1 cellular context compared by ENCODE assay signal in genomic region chr6:89081423-89082322, GRCh38.
TF ChIP-seq lines count a peak whose summit lies in the region.

No MANE protein-coding gene starts in this region.

TF ChIP-seq in HepG2, 621 proteins besides CTCF, POLR2A, EP300 and RAD21 (continued from another document and continues in another):
- peak; percentile 62; the same call in 1 of the 2 replicates for TF ChIP-seq YEATS2 (CRISPR knock-in tag; IDR thresholded peaks at IDR 0.05; ENCODE audit: borderline replicate concordance)
- no peak for TF ChIP-seq NFE2 (CRISPR knock-in tag; IDR thresholded peaks at IDR 0.05)
- TF ChIP-seq ZNF891 (CRISPR knock-in tag; IDR thresholded peaks at IDR 0.05) = peak; percentile 52; the same call in 1 of the 2 replicates
- peak; percentile 73 for TF ChIP-seq ARID4A (CRISPR knock-in tag; IDR thresholded peaks at IDR 0.05; ENCODE audit: borderline replicate concordance)
- 0 out of 2 replicates have a peak, but pooled peaks have one; percentile 85 for TF ChIP-seq TBP (CRISPR knock-in tag; IDR thresholded peaks at IDR 0.05)
- TF ChIP-seq SNAI1 (CRISPR knock-in tag; IDR thresholded peaks at IDR 0.05; ENCODE audit: borderline replicate concordance) = no peak
- TF ChIP-seq ZNF788 (CRISPR knock-in tag; IDR thresholded peaks at IDR 0.05; ENCODE audit: borderline replicate concordance) = peak; percentile 95; the same call in 1 of the 2 replicates
- no peak for TF ChIP-seq RNF2 (conservative IDR thresholded peaks at IDR 0.05; ENCODE audit: low read depth)
- TF ChIP-seq SP140L (CRISPR knock-in tag; IDR thresholded peaks at IDR 0.05; ENCODE audit: borderline replicate concordance) = no peak; the same call in 1 of the 2 replicates
- TF ChIP-seq NFRKB (IDR thresholded peaks at IDR 0.05) = no peak
- TF ChIP-seq ZMYM2 (CRISPR knock-in tag; IDR thresholded peaks at IDR 0.05) = no peak
- TF ChIP-seq ZNF230 (CRISPR knock-in tag; IDR thresholded peaks at IDR 0.05) = 0 out of 2 replicates have a peak, but pooled peaks have one; percentile 30
- TF ChIP-seq TCF7L2 (IDR thresholded peaks at IDR 0.05; ENCODE audit: low read depth, low read length) = no peak
- TF ChIP-seq DDIT3 (CRISPR knock-in tag; IDR thresholded peaks at IDR 0.05) = no peak
- peak; percentile 78 for TF ChIP-seq PRPF4 (IDR thresholded peaks at IDR 0.05; ENCODE audit: low read depth, low read length, poor library complexity, severe bottlenecking)
- no peak for TF ChIP-seq TRIM22 (IDR thresholded peaks at IDR 0.05)
- TF ChIP-seq ZNF552 (CRISPR knock-in tag; IDR thresholded peaks at IDR 0.05; ENCODE audit: borderline replicate concordance) = no peak; the same call in 1 of the 2 replicates
- TF ChIP-seq PCBP2 (optimal IDR thresholded peaks at IDR 0.05; ENCODE audit: low read depth, low read length, poor library complexity, severe bottlenecking) = no peak
- TF ChIP-seq MTA1 (CRISPR knock-in tag; IDR thresholded peaks at IDR 0.05; ENCODE audit: borderline replicate concordance) = no peak
- TF ChIP-seq ISL2 (CRISPR knock-in tag; IDR thresholded peaks at IDR 0.05) = peak; percentile 76
- TF ChIP-seq NRL (CRISPR knock-in tag; IDR thresholded peaks at IDR 0.05; ENCODE audit: borderline replicate concordance) = no peak; the same call in 1 of the 2 replicates
- no peak for TF ChIP-seq SYNCRIP (IDR thresholded peaks at IDR 0.05; ENCODE audit: insufficient read depth, low read depth, low read length)
- TF ChIP-seq RELA (CRISPR knock-in tag; IDR thresholded peaks at IDR 0.05) = peak; percentile 90; the same call in 1 of the 2 replicates
- peak; percentile 50; the same call in 1 of the 2 replicates for TF ChIP-seq ZHX2 (IDR thresholded peaks at IDR 0.05; ENCODE audit: low read depth)
- TF ChIP-seq ZHX2 (CRISPR knock-in tag; IDR thresholded peaks at IDR 0.05; ENCODE audit: borderline replicate concordance) = no peak
- TF ChIP-seq ZBTB2 (CRISPR knock-in tag; IDR thresholded peaks at IDR 0.05; ENCODE audit: low read depth) = peak; percentile 68
- no peak for TF ChIP-seq NFE2L2 (IDR thresholded peaks at IDR 0.05; ENCODE audit: low read length)
- TF ChIP-seq RERE (CRISPR knock-in tag; IDR thresholded peaks at IDR 0.05; ENCODE audit: low read depth) = 0 out of 2 replicates have a peak, but pooled peaks have one; percentile 16
- no peak for TF ChIP-seq ZFP1 (CRISPR knock-in tag; IDR thresholded peaks at IDR 0.05)
- TF ChIP-seq WIZ (CRISPR knock-in tag; IDR thresholded peaks at IDR 0.05) = no peak
- no peak for TF ChIP-seq ZFP37 (CRISPR knock-in tag; IDR thresholded peaks at IDR 0.05; ENCODE audit: borderline replicate concordance)
- no peak for TF ChIP-seq ZNF577 (CRISPR knock-in tag; IDR thresholded peaks at IDR 0.05; ENCODE audit: borderline replicate concordance, low read depth)
- peak; percentile 51 for TF ChIP-seq HDAC2 (CRISPR knock-in tag; IDR thresholded peaks at IDR 0.05)
- TF ChIP-seq DMAP1 (CRISPR knock-in tag; IDR thresholded peaks at IDR 0.05) = peak; percentile 87
- no peak for TF ChIP-seq CENPX (CRISPR knock-in tag; IDR thresholded peaks at IDR 0.05)
- no peak for TF ChIP-seq SMARCC2 (IDR thresholded peaks at IDR 0.05)
- TF ChIP-seq AGO2 (optimal IDR thresholded peaks at IDR 0.05; ENCODE audit: low read depth, low read length) = peak; percentile 84
- peak; percentile 46; the same call in 1 of the 2 replicates for TF ChIP-seq SNAPC2 (CRISPR knock-in tag; IDR thresholded peaks at IDR 0.05)
- no peak; the same call in 1 of the 2 replicates for TF ChIP-seq MIER3 (CRISPR knock-in tag; IDR thresholded peaks at IDR 0.05; ENCODE audit: borderline replicate concordance)
- no peak for TF ChIP-seq ZNF235 (CRISPR knock-in tag; IDR thresholded peaks at IDR 0.05; ENCODE audit: borderline replicate concordance)
- no peak for TF ChIP-seq ZNF557 (CRISPR knock-in tag; IDR thresholded peaks at IDR 0.05)
- TF ChIP-seq SMC3 (IDR thresholded peaks at IDR 0.05; ENCODE audit: low read length) = no peak
- TF ChIP-seq ZNF746 (CRISPR knock-in tag; IDR thresholded peaks at IDR 0.05) = peak; percentile 53; the same call in 1 of the 2 replicates
- peak; percentile 89 for TF ChIP-seq ZFX (CRISPR knock-in tag; IDR thresholded peaks at IDR 0.05; ENCODE audit: low read depth)
- no peak for TF ChIP-seq ZZZ3 (CRISPR knock-in tag; IDR thresholded peaks at IDR 0.05; ENCODE audit: borderline replicate concordance)
- peak; percentile 88 for TF ChIP-seq CREB1 (IDR thresholded peaks at IDR 0.05)
- peak; percentile 47; the same call in 1 of the 2 replicates for TF ChIP-seq CREB1 (CRISPR knock-in tag; IDR thresholded peaks at IDR 0.05)
- TF ChIP-seq ZNF33B (CRISPR knock-in tag; IDR thresholded peaks at IDR 0.05) = no peak
- TF ChIP-seq SNRNP70 (IDR thresholded peaks at IDR 0.05; ENCODE audit: low read depth, low read length) = no peak
- TF ChIP-seq GTF2F1 (IDR thresholded peaks at IDR 0.05; ENCODE audit: low read length) = no peak
- no peak for TF ChIP-seq SIX4 (CRISPR knock-in tag; IDR thresholded peaks at IDR 0.05)
- no peak for TF ChIP-seq ZBTB1 (CRISPR knock-in tag; IDR thresholded peaks at IDR 0.05; ENCODE audit: borderline replicate concordance)
- TF ChIP-seq NR1H2 (CRISPR knock-in tag; IDR thresholded peaks at IDR 0.05; ENCODE audit: borderline replicate concordance, low read depth) = no peak
